ENCODE assay signal across 24 cellular contexts in the genomic region with DNA sequence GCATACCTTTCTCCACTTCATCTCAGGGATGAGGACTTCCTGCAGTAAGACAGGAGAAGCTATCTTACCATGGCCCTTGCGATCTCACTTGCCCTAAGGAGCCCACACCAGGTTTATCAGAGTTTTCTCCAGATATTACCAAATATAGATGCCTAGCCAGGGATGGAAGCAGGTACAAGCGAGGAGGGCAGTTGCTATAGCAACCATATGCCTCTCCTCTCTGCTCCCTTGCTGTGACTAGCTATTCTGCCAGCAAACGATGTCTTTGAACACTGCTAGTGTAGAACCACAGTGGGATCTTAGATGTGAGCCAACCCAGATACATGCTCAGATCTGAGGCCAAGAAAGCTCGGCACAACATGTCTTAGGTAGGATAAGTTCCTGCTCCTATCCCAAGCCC. TPM values are rescaled to one million over a fixed set of nuclear protein-coding genes. Genes with fewer than 3 reads are reported as not detected.
"Had no signal": no experiment of that assay in that cellular context is flagged by ENCODE, and none has a peak within 500 bp of the region (broad histone marks: within the 10 kb centered on the region; RNA-seq: fewer than 3 reads in every experiment).

No MANE protein-coding gene starts in this region.

- H3K27ac ChIP-seq: brain microvascular endothelial cell, foreskin keratinocyte, hepatocyte, left ventricle myocardium inferior, sigmoid colon, thoracic aorta, upper lobe of right lung had no signal

- H3K4me3 Mint-ChIP-seq: activated naive CD4-positive, alpha-beta T cell treated with anti-CD3 and anti-CD28 coated beads, Interleukin-2, amount 50 U/mL, for 24 hours; dendritic cell treated with granulocyte-macrophage colony-stimulating factor and Interleukin-4, amounts not matched to agents 40 ng/mL and 50 ng/mL, for 4 days; immature natural killer cell; natural killer cell treated with Interleukin-12 subunit alpha and Interleukin-12 subunit beta and Interleukin-15 and Interleukin-18, amount 100 ng/mL, for 72 hours; stimulated activated naive B cell treated with anti-CD40 and anti-IgM and Interleukin-4, amounts not matched to agents 10 μg/mL and 1 μg/mL and 100 μg/mL, for 72 hours; WTC11 had no signal

- H3K27ac Mint-ChIP-seq: activated naive CD4-positive, alpha-beta T cell treated with anti-CD3 and anti-CD28 coated beads, Interleukin-2, amount 50 U/mL, for 24 hours; dendritic cell treated with granulocyte-macrophage colony-stimulating factor and Interleukin-4, amounts not matched to agents 40 ng/mL and 50 ng/mL, for 4 days; immature natural killer cell; natural killer cell treated with Interleukin-12 subunit alpha and Interleukin-12 subunit beta and Interleukin-15 and Interleukin-18, amount 100 ng/mL, for 72 hours; WTC11 had no signal

- H3K4me1 Mint-ChIP-seq: activated naive CD4-positive, alpha-beta T cell treated with anti-CD3 and anti-CD28 coated beads, Interleukin-2, amount 50 U/mL, for 24 hours; stimulated activated naive B cell treated with anti-CD40 and anti-IgM and Interleukin-4, amounts not matched to agents 10 μg/mL and 1 μg/mL and 100 μg/mL, for 72 hours had no signal

- H3K9me3 Mint-ChIP-seq: activated naive CD4-positive, alpha-beta T cell treated with anti-CD3 and anti-CD28 coated beads, Interleukin-2, amount 50 U/mL, for 24 hours; dendritic cell treated with granulocyte-macrophage colony-stimulating factor and Interleukin-4, amounts not matched to agents 40 ng/mL and 50 ng/mL, for 4 days; immature natural killer cell; natural killer cell treated with Interleukin-12 subunit alpha and Interleukin-12 subunit beta and Interleukin-15 and Interleukin-18, amount 100 ng/mL, for 72 hours; stimulated activated naive B cell treated with anti-CD40 and anti-IgM and Interleukin-4, amounts not matched to agents 10 μg/mL and 1 μg/mL and 100 μg/mL, for 72 hours; WTC11 had no signal

- H3K4me1 ChIP-seq: foreskin keratinocyte had no signal

- H3K36me3 Mint-ChIP-seq: activated naive CD4-positive, alpha-beta T cell treated with anti-CD3 and anti-CD28 coated beads, Interleukin-2, amount 50 U/mL, for 24 hours; immature natural killer cell; natural killer cell treated with Interleukin-12 subunit alpha and Interleukin-12 subunit beta and Interleukin-15 and Interleukin-18, amount 100 ng/mL, for 72 hours; stimulated activated naive B cell treated with anti-CD40 and anti-IgM and Interleukin-4, amounts not matched to agents 10 μg/mL and 1 μg/mL and 100 μg/mL, for 72 hours; WTC11 had no signal

- H3K9me3 ChIP-seq: left ventricle myocardium inferior, sigmoid colon, thoracic aorta, upper lobe of right lung had no signal

- DNase-seq: activated gamma-delta T cell treated with Interleukin-2 at 50 U/mL for 16 hours; activated T-cell treated with anti-CD3 and anti-CD28 coated beads, Interleukin-2, amount 50 U/mL, for 1 hour; aorta; brain microvascular endothelial cell; cerebellar nuclear complex; effector CD8-positive, alpha-beta T cell; foreskin keratinocyte; immature natural killer cell; left ventricle myocardium inferior; sigmoid colon; stimulated activated CD4-positive, alpha-beta T cell treated with anti-CD3 and anti-CD28 coated beads, Interleukin-2, amount 100 ng/mL, for 48 hours; stimulated activated CD8-positive, alpha-beta memory T cell treated with anti-CD3 and anti-CD28 coated beads, Interleukin-4, amount 100 ng/mL, for 48 hours; stimulated activated naive B cell treated with anti-CD40 and anti-IgM and Interleukin-4, amounts not matched to agents 10 μg/mL and 1 μg/mL and 100 μg/mL, for 72 hours; T-helper 1 cell; T-helper 9 cell; upper lobe of right lung had no signal

- H3K36me3 ChIP-seq: brain microvascular endothelial cell, left ventricle myocardium inferior, sigmoid colon, thoracic aorta, upper lobe of right lung had no signal

- H3K27me3 ChIP-seq: brain microvascular endothelial cell, foreskin keratinocyte, hepatocyte, sigmoid colon, upper lobe of right lung had no signal

- H3K4me3 ChIP-seq: hepatocyte, left ventricle myocardium inferior, sigmoid colon, smooth muscle cell, thoracic aorta, upper lobe of right lung had no signal

- H3K27me3 Mint-ChIP-seq: activated naive CD4-positive, alpha-beta T cell treated with anti-CD3 and anti-CD28 coated beads, Interleukin-2, amount 50 U/mL, for 24 hours had no signal

- ATAC-seq: foreskin keratinocyte; natural killer cell treated with Interleukin-12 subunit alpha and Interleukin-12 subunit beta and Interleukin-15 and Interleukin-18, amount 100 ng/mL, for 72 hours; stimulated activated naive B cell treated with anti-CD40 and anti-IgM and Interleukin-4, amounts not matched to agents 10 μg/mL and 1 μg/mL and 100 μg/mL, for 72 hours; upper lobe of right lung; WTC11 had no signal

RNA-seq across cellular contexts. Expression of a gene that starts 33.9 kb away (rescaled TPM):
- total RNA-seq: left ventricle myocardium inferior; lung microvascular endothelial cell; natural killer cell treated with Interleukin-12 subunit alpha and Interleukin-12 subunit beta and Interleukin-15 and Interleukin-18, amount 100 ng/mL, for 72 hours had no signal
